Comparison of ENCODE assay signal across 1 cellular context in genomic region chr6:160991411-160992322, GRCh38.
TF ChIP-seq lines count a peak whose summit lies in the region.

A gene with protein sequence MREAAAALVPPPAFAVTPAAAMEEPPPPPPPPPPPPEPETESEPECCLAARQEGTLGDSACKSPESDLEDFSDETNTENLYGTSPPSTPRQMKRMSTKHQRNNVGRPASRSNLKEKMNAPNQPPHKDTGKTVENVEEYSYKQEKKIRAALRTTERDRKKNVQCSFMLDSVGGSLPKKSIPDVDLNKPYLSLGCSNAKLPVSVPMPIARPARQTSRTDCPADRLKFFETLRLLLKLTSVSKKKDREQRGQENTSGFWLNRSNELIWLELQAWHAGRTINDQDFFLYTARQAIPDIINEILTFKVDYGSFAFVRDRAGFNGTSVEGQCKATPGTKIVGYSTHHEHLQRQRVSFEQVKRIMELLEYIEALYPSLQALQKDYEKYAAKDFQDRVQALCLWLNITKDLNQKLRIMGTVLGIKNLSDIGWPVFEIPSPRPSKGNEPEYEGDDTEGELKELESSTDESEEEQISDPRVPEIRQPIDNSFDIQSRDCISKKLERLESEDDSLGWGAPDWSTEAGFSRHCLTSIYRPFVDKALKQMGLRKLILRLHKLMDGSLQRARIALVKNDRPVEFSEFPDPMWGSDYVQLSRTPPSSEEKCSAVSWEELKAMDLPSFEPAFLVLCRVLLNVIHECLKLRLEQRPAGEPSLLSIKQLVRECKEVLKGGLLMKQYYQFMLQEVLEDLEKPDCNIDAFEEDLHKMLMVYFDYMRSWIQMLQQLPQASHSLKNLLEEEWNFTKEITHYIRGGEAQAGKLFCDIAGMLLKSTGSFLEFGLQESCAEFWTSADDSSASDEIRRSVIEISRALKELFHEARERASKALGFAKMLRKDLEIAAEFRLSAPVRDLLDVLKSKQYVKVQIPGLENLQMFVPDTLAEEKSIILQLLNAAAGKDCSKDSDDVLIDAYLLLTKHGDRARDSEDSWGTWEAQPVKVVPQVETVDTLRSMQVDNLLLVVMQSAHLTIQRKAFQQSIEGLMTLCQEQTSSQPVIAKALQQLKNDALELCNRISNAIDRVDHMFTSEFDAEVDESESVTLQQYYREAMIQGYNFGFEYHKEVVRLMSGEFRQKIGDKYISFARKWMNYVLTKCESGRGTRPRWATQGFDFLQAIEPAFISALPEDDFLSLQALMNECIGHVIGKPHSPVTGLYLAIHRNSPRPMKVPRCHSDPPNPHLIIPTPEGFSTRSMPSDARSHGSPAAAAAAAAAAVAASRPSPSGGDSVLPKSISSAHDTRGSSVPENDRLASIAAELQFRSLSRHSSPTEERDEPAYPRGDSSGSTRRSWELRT (N-terminal part only) (plus strand): TSS chr6:160991769. CDS start chr6:160991932, 163 bp downstream.

TF ChIP-seq in HepG2, 621 proteins besides CTCF, POLR2A, EP300 and RAD21 (continued from another document and continues in another):
- TF ChIP-seq FUBP1 (CRISPR knock-in tag; IDR thresholded peaks at IDR 0.05; ENCODE audit: borderline replicate concordance) (no peak), ZBTB40 (IDR thresholded peaks at IDR 0.05) (no peak), ZBTB40 (CRISPR knock-in tag; IDR thresholded peaks at IDR 0.05) (peak; percentile 27; the same call in 1 of the 2 replicates), AKAP8 (CRISPR knock-in tag; IDR thresholded peaks at IDR 0.05) (peak; percentile 88), MXD3 (CRISPR knock-in tag; IDR thresholded peaks at IDR 0.05) (peak; percentile 89), DMTF1 (CRISPR knock-in tag; IDR thresholded peaks at IDR 0.05) (0 out of 2 replicates have a peak, but pooled peaks have one; percentile 52), ZNF670 (CRISPR knock-in tag; IDR thresholded peaks at IDR 0.05; ENCODE audit: borderline replicate concordance) (peak; percentile 24; the same call in 1 of the 2 replicates), ATF7 (IDR thresholded peaks at IDR 0.05) (no peak), ATF7 (CRISPR knock-in tag; IDR thresholded peaks at IDR 0.05) (peak; percentile 19; the same call in 1 of the 2 replicates), SIN3A (IDR thresholded peaks at IDR 0.05; ENCODE audit: borderline replicate concordance, low read depth, low read length) (peak; percentile 74; the same call in 1 of the 2 replicates), ZBTB10 (CRISPR knock-in tag; IDR thresholded peaks at IDR 0.05; ENCODE audit: borderline replicate concordance) (peak; percentile 67; the same call in 1 of the 2 replicates), ZNF225 (CRISPR knock-in tag; IDR thresholded peaks at IDR 0.05) (peak; percentile 1; the same call in 1 of the 2 replicates), ZNF891 (CRISPR knock-in tag; IDR thresholded peaks at IDR 0.05) (peak; percentile 51; the same call in 1 of the 2 replicates), SAP130 (CRISPR knock-in tag; IDR thresholded peaks at IDR 0.05; ENCODE audit: low read depth) (peak; percentile 86), CREB3 (CRISPR knock-in tag; IDR thresholded peaks at IDR 0.05) (peak; percentile 71), CEBPG (CRISPR knock-in tag; IDR thresholded peaks at IDR 0.05) (no peak), NFRKB (IDR thresholded peaks at IDR 0.05) (0 out of 2 replicates have a peak, but pooled peaks have one; percentile 14), MED8 (CRISPR knock-in tag; IDR thresholded peaks at IDR 0.05; ENCODE audit: insufficient replicate concordance) (peak; percentile 90), DNMT3B (CRISPR knock-in tag; conservative IDR thresholded peaks at IDR 0.05) (peak; percentile 63; the same call in 1 of the 2 replicates), ZNF615 (CRISPR knock-in tag; IDR thresholded peaks at IDR 0.05; ENCODE audit: borderline replicate concordance) (no peak), HNRNPLL (IDR thresholded peaks at IDR 0.05; ENCODE audit: low read depth, low read length, poor library complexity, severe bottlenecking) (peak; percentile 74), NR1H2 (CRISPR knock-in tag; IDR thresholded peaks at IDR 0.05; ENCODE audit: borderline replicate concordance, low read depth) (peak; percentile 91), PHF20 (CRISPR knock-in tag; IDR thresholded peaks at IDR 0.05) (peak; percentile 65)
- TF ChIP-seq, protein P1, sequence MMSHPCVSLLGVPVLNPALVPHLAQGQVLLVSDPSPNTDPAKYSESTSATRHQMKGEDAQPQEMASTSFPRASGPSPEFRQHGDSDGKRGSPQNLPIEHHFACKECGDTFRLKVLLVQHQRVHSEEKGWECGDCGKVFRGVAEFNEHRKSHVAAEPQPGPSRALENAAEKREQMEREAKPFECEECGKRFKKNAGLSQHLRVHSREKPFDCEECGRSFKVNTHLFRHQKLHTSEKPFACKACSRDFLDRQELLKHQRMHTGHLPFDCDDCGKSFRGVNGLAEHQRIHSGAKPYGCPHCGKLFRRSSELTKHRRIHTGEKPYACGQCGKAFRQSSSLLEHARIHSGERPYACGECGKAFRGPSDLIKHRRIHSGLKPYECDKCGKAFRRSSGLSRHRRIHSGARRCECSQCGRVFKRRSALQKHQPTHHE (CRISPR knock-in tag; IDR thresholded peaks at IDR 0.05; ENCODE audit: borderline replicate concordance), result peak; percentile 69
- TF ChIP-seq, protein P2, sequence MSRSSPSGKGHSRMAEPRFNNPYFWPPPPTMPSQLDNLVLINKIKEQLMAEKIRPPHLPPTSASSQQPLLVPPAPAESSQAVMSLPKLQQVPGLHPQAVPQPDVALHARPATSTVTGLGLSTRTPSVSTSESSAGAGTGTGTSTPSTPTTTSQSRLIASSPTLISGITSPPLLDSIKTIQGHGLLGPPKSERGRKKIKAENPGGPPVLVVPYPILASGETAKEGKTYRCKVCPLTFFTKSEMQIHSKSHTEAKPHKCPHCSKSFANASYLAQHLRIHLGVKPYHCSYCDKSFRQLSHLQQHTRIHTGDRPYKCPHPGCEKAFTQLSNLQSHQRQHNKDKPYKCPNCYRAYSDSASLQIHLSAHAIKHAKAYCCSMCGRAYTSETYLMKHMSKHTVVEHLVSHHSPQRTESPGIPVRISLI (CRISPR knock-in tag; IDR thresholded peaks at IDR 0.05; ENCODE audit: borderline replicate concordance), result peak; percentile 11
- TF ChIP-seq, protein P3, sequence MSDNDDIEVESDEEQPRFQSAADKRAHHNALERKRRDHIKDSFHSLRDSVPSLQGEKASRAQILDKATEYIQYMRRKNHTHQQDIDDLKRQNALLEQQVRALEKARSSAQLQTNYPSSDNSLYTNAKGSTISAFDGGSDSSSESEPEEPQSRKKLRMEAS (IDR thresholded peaks at IDR 0.05), result peak; percentile 38
